8 cellular contexts compared by ENCODE assay signal in the genomic region with DNA sequence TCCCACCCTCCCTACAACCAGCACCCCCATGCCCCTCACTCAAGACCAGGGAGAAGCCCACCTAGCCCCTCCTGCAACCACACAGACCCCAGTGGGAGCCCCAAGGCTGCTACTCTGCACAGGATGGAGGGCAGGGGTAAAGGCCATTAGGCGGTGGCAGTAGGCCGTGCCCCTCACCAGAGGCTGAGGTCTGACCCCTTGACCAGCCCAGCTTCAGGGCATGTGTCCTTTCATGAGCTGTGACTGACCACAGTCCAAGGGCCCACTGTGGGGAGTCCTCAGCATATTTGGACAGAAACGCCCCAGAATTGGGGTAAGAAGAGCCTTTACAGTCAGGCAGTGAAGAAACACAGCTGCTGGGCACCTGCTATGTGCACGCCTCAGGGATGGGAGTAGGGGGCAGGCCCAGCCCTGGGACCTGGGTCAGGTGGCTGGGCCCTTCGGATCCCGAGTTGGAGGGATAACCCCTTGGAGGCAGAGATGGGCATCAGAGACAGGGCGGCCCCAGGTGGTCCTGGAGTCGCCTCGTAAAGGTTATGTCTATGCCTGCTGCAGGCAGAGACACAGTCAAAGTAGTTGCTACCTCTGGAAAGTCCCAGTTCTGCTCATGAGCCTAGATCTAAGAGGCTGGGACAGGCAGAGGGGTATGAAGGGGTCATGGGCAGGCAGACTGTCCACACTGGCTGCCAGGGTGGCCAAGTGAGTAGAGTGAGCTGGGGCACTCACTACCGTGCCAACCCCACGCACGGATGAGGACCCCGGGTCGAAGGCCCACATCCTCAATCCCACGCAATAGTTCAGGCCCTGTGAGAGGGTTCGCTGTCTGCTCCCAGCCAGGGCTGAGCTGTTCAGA. TPM values are rescaled to one million over a fixed set of nuclear protein-coding genes. Genes with fewer than 3 reads are reported as not detected.
DNase-seq lines count a peak whose midpoint lies in the region; ATAC-seq and TF ChIP-seq lines count a peak whose summit lies in the region.

No MANE protein-coding gene starts in this region.

- in situ Hi-C loops in brain microvascular endothelial cell (cut with HindIII; ENCODE audit: low pct_ligation_motif_present, low sequenced_read_pairs): no loop called here

- WGBS in upper lobe of left lung, 2 donors: 27 to 72% methylated on average over 7 to 16 of the region's 16 CpGs

- no peak for TF ChIP-seq EP300 in upper lobe of left lung (IDR thresholded peaks at IDR 0.05)

- H3K27ac ChIP-seq in brain microvascular endothelial cell (peak overlapping the region; percentile 91), upper lobe of left lung (peak overlapping the region; percentile 90 to 98 (median 94))

- H3K27me3 ChIP-seq in brain microvascular endothelial cell (replicated peaks): no peaks in the 10 kb centered on the region
- no peaks in the 10 kb centered on the region for H3K27me3 ChIP-seq in mononuclear cell (ENCODE audit: insufficient read depth, low read length)
- no peaks in the 10 kb centered on the region for H3K27me3 ChIP-seq in upper lobe of left lung

- no peak for TF ChIP-seq CTCF in brain microvascular endothelial cell (IDR thresholded peaks at IDR 0.05; ENCODE audit: low read depth, low read length, missing control alignments)
- TF ChIP-seq CTCF in upper lobe of left lung (IDR thresholded peaks at IDR 0.05): no peak

- ATAC-seq in upper lobe of left lung (ENCODE audit: low FRiP score in 2 of 2) (no peak), HG03108 (IDR thresholded peaks at IDR 0.05; ENCODE audit: unreplicated experiment) (no peak), HG03442 (IDR thresholded peaks at IDR 0.05; ENCODE audit: unreplicated experiment) (no peak)

- no peaks in the 10 kb centered on the region for H3K9me3 ChIP-seq in mononuclear cell (ENCODE audit: low read depth, low read length)
- no peaks in the 10 kb centered on the region for H3K9me3 ChIP-seq in upper lobe of left lung

- H3K4me1 ChIP-seq in mononuclear cell (ENCODE audit: insufficient read depth, low read length): peaks cover 40% of the 10 kb centered on the region
- peaks cover 29 to 50% (median 37%) of the 10 kb centered on the region in 4 donors for H3K4me1 ChIP-seq in upper lobe of left lung

- H3K4me3 ChIP-seq in brain microvascular endothelial cell (ENCODE audit: low read depth, low read length) (peak overlapping the region; percentile 90), mononuclear cell (ENCODE audit: low read length) (peak overlapping the region; percentile 82), upper lobe of left lung (peak overlapping the region in 3 of 4 donors; percentile 74 to 93 (median 85))

- H3K36me3 ChIP-seq in brain microvascular endothelial cell (replicated peaks) (peaks cover 15% of the 10 kb centered on the region), upper lobe of left lung (peaks cover 4 to 21% (median 10%) of the 10 kb centered on the region in 4 donors)

- peak; percentile 75 for DNase-seq in activated effector memory CD4-positive, alpha-beta T cell treated with anti-CD3 and anti-CD28 coated beads, Interleukin-2, amount 50 U/mL, for 16 hours
- no peak for DNase-seq in activated effector memory CD4-positive, alpha-beta T cell treated with Interleukin-2 at 50 U/mL for 16 hours
- DNase-seq in brain microvascular endothelial cell (no peak), upper lobe of left lung (no peak), NCI-H2029 treated with DMSO at 0.1 percent for 48 hours (lab: John Stamatoyannopoulos, UW) (no peak)

- TF ChIP-seq POLR2A in upper lobe of left lung (IDR thresholded peaks at IDR 0.05): no peak

RNA-seq across cellular contexts. Expression of gene RPS5, which starts 1.5 kb away (rescaled TPM):
- total RNA-seq in mononuclear cell: 1,513 TPM
- 1,000 to 10,000 TPM in 1 of 6 donors, 100 to 1,000 TPM in 5; 291 to 1,408 (median 829) TPM for total RNA-seq in upper lobe of left lung

RNA-seq across cellular contexts. Expression of gene ZNF837, which starts 4.7 kb away (rescaled TPM):
- total RNA-seq in mononuclear cell: 0.84 TPM
- 1 to 10 TPM; 1.8 to 9.4 (median 3.7) TPM for total RNA-seq in upper lobe of left lung

RNA-seq across cellular contexts. Expression of gene RNF225, which starts 9.9 kb away (rescaled TPM):
- total RNA-seq in mononuclear cell: 0.42 TPM
- 1 to 10 TPM in 2 of 6 donors, under 1 TPM in 1, not detected in 3; 0.27 to 5.2 (median 2.0) TPM for total RNA-seq in upper lobe of left lung

RNA-seq across cellular contexts. Expression of gene ZNF584, which starts 22.9 kb away (rescaled TPM):
- total RNA-seq in mononuclear cell: 1.3 TPM
- 10 to 100 TPM in 4 of 6 donors, 1 to 10 TPM in 2; 7.4 to 31.0 (median 13.1) TPM for total RNA-seq in upper lobe of left lung

RNA-seq across cellular contexts. Expression of gene ZNF497, which starts 23.0 kb away (rescaled TPM):
- total RNA-seq in mononuclear cell (0.31 TPM), upper lobe of left lung (10 to 100 TPM in 1 of 6 donors, 1 to 10 TPM in 5; 1.5 to 15.7 (median 4.0) TPM)
